In genomic region chr17:80454557-80455327, GRCh38 we compare ENCODE assay signal across 1 cellular context.
TF ChIP-seq lines count a peak whose summit lies in the region.

No MANE protein-coding gene starts in this region.

TF ChIP-seq in HepG2, 621 proteins besides CTCF, POLR2A, EP300 and RAD21 (continued from another document and continues in another):
- TF ChIP-seq TEF (CRISPR knock-in tag; IDR thresholded peaks at IDR 0.05) (peak; percentile 88), MZF1 (CRISPR knock-in tag; IDR thresholded peaks at IDR 0.05; ENCODE audit: borderline replicate concordance) (no peak), EHMT2 (IDR thresholded peaks at IDR 0.05; ENCODE audit: borderline replicate concordance, low read depth, low read length) (no peak), HNRNPL (IDR thresholded peaks at IDR 0.05; ENCODE audit: low read depth, low read length) (peak; percentile 40; the same call in 1 of the 2 replicates), TOPORS (CRISPR knock-in tag; IDR thresholded peaks at IDR 0.05) (peak; percentile 84; the same call in 1 of the 2 replicates), KDM5A (IDR thresholded peaks at IDR 0.05; ENCODE audit: borderline replicate concordance, low read length) (peak; percentile 75; the same call in 1 of the 2 replicates), SP1 (IDR thresholded peaks at IDR 0.05) (peak; percentile 60; the same call in 1 of the 2 replicates), SP1 (CRISPR knock-in tag; IDR thresholded peaks at IDR 0.05) (no peak), ZNF75D (CRISPR knock-in tag; IDR thresholded peaks at IDR 0.05; ENCODE audit: borderline replicate concordance) (no peak), PAXIP1 (CRISPR knock-in tag; conservative IDR thresholded peaks at IDR 0.05) (peak; percentile 50), REXO4 (CRISPR knock-in tag; IDR thresholded peaks at IDR 0.05; ENCODE audit: borderline replicate concordance) (peak; percentile 77; the same call in 1 of the 2 replicates), SALL1 (CRISPR knock-in tag; IDR thresholded peaks at IDR 0.05) (peak; percentile 91), ZNF616 (CRISPR knock-in tag; IDR thresholded peaks at IDR 0.05; ENCODE audit: low read depth) (0 out of 2 replicates have a peak, but pooled peaks have one; percentile 43), ZSCAN30 (CRISPR knock-in tag; IDR thresholded peaks at IDR 0.05) (peak; percentile 91; the same call in 1 of the 2 replicates), SAP130 (CRISPR knock-in tag; IDR thresholded peaks at IDR 0.05; ENCODE audit: low read depth) (peak; percentile 74), RBFOX2 (IDR thresholded peaks at IDR 0.05; ENCODE audit: low read depth, low read length) (peak; percentile 100), PBX3 (CRISPR knock-in tag; IDR thresholded peaks at IDR 0.05; ENCODE audit: borderline replicate concordance) (peak; percentile 4; the same call in 1 of the 2 replicates), FOXO1 (CRISPR knock-in tag; IDR thresholded peaks at IDR 0.05) (no peak; the same call in 1 of the 2 replicates), HMGXB4 (CRISPR knock-in tag; IDR thresholded peaks at IDR 0.05; ENCODE audit: borderline replicate concordance in 1 of 2, low read depth in 1 of 2) (peak; percentile 51 to 90), ARID4A (CRISPR knock-in tag; IDR thresholded peaks at IDR 0.05; ENCODE audit: borderline replicate concordance) (peak; percentile 87), ZNF747 (CRISPR knock-in tag; IDR thresholded peaks at IDR 0.05; ENCODE audit: borderline replicate concordance) (peak; percentile 48; the same call in 1 of the 2 replicates), TCF12 (IDR thresholded peaks at IDR 0.05) (no peak), TCF12 (CRISPR knock-in tag; IDR thresholded peaks at IDR 0.05) (no peak; the same call in 1 of the 2 replicates), ZNF34 (CRISPR knock-in tag; IDR thresholded peaks at IDR 0.05; ENCODE audit: borderline replicate concordance) (peak; percentile 88; the same call in 1 of the 2 replicates), ZMAT3 (CRISPR knock-in tag; conservative IDR thresholded peaks at IDR 0.05) (peak; percentile 81; the same call in 1 of the 2 replicates), POGZ (CRISPR knock-in tag; IDR thresholded peaks at IDR 0.05) (peak; percentile 60; the same call in 1 of the 2 replicates), ATF3 (CRISPR knock-in tag; IDR thresholded peaks at IDR 0.05) (peak; percentile 67; the same call in 1 of the 2 replicates), ZFP91 (CRISPR knock-in tag; IDR thresholded peaks at IDR 0.05; ENCODE audit: borderline replicate concordance) (peak; percentile 88), HNF1A (IDR thresholded peaks at IDR 0.05; ENCODE audit: low read depth) (no peak), HNF1A (CRISPR knock-in tag; IDR thresholded peaks at IDR 0.05; ENCODE audit: borderline replicate concordance) (peak; percentile 63), CREB3 (CRISPR knock-in tag; IDR thresholded peaks at IDR 0.05) (peak; percentile 98), ZNF124 (CRISPR knock-in tag; IDR thresholded peaks at IDR 0.05) (peak; percentile 79), PRMT3 (CRISPR knock-in tag; IDR thresholded peaks at IDR 0.05; ENCODE audit: borderline replicate concordance, low read depth) (no peak), ZKSCAN5 (CRISPR knock-in tag; IDR thresholded peaks at IDR 0.05) (no peak), GPN1 (CRISPR knock-in tag; IDR thresholded peaks at IDR 0.05; ENCODE audit: borderline replicate concordance) (peak; percentile 67; the same call in 1 of the 2 replicates), NCOA2 (CRISPR knock-in tag; IDR thresholded peaks at IDR 0.05) (no peak; the same call in 1 of the 2 replicates), ZNF577 (CRISPR knock-in tag; IDR thresholded peaks at IDR 0.05; ENCODE audit: borderline replicate concordance, low read depth) (0 out of 2 replicates have a peak, but pooled peaks have one; percentile 91), SP140L (CRISPR knock-in tag; IDR thresholded peaks at IDR 0.05; ENCODE audit: borderline replicate concordance) (no peak), ZNF740 (CRISPR knock-in tag; IDR thresholded peaks at IDR 0.05) (peak; percentile 9), YY1 (IDR thresholded peaks at IDR 0.05; ENCODE audit: insufficient read depth, insufficient replicate concordance, low read depth, low read length) (peak; percentile 79), ZFAT (CRISPR knock-in tag; conservative IDR thresholded peaks at IDR 0.05) (peak; percentile 87; the same call in 1 of the 2 replicates), ZNF713 (CRISPR knock-in tag; IDR thresholded peaks at IDR 0.05) (peak; percentile 92; the same call in 1 of the 2 replicates)
